In genomic region chr9:16337322-16338029, GRCh38 we compare ENCODE assay signal across 13 cellular contexts.
A peak's percentile ranks its signal among the peaks of the same experiment; 100 is the strongest.
DNase-seq lines count a peak whose midpoint lies in the region; ATAC-seq and TF ChIP-seq lines count a peak whose summit lies in the region.
"Had no signal": no experiment of that assay in that cellular context is flagged by ENCODE, and none has a peak within 500 bp of the region (broad histone marks: within the 10 kb centered on the region; RNA-seq: fewer than 3 reads in every experiment).

No MANE protein-coding gene starts in this region.

- no peaks in the 10 kb centered on the region for H4K20me1 ChIP-seq in osteoblast (ENCODE audit: insufficient read depth, low read length)

- TF ChIP-seq CTCF in epithelial cell of esophagus (IDR thresholded peaks at IDR 0.05; ENCODE audit: insufficient read depth, low read depth, low read length, missing control alignments) (no peak), osteoblast (IDR thresholded peaks at IDR 0.05; ENCODE audit: extremely low read depth, low read depth, low read length) (no peak)
- TF ChIP-seq CTCF in CD8-positive, alpha-beta T cell (IDR thresholded peaks at IDR 0.05), result no peak

- no peaks in the 10 kb centered on the region for H3K9me3 Mint-ChIP-seq in CD8-positive, alpha-beta T cell
- H3K9me3 Mint-ChIP-seq in stimulated activated naive CD8-positive, alpha-beta T cell treated with anti-CD3 and anti-CD28 coated beads, Interleukin-15, amount 100 ng/mL, for 72 hours, result no peaks in the 10 kb centered on the region
- H3K9me3 Mint-ChIP-seq: GM23338 had no signal

- peaks cover 34% of the 10 kb centered on the region for H3K4me1 ChIP-seq in osteoblast (ENCODE audit: insufficient read depth, low read length)
- no peaks in the 10 kb centered on the region for H3K4me1 ChIP-seq in CD8-positive, alpha-beta T cell (ENCODE audit: insufficient read depth, low read length)

- no peaks in the 10 kb centered on the region for H3K79me2 ChIP-seq in osteoblast (ENCODE audit: insufficient read depth, low read length)

- H3K4me3 Mint-ChIP-seq in CD8-positive, alpha-beta T cell, result no peak overlapping the region
- H3K4me3 Mint-ChIP-seq in stimulated activated naive CD8-positive, alpha-beta T cell treated with anti-CD3 and anti-CD28 coated beads, Interleukin-15, amount 100 ng/mL, for 72 hours, result no peak overlapping the region
- H3K4me3 Mint-ChIP-seq: activated B cell treated with CpG ODN at 0.5 μM for 24 hours, GM23338 had no signal

- H3K27me3 Mint-ChIP-seq in CD8-positive, alpha-beta T cell (ENCODE audit: low read depth), result no peaks in the 10 kb centered on the region
- H3K27me3 Mint-ChIP-seq in stimulated activated naive CD8-positive, alpha-beta T cell treated with anti-CD3 and anti-CD28 coated beads, Interleukin-15, amount 100 ng/mL, for 72 hours, result no peaks in the 10 kb centered on the region
- H3K27me3 Mint-ChIP-seq: activated B cell treated with CpG ODN at 0.5 μM for 24 hours had no signal

- no peaks in the 10 kb centered on the region for H3K9me3 ChIP-seq in osteoblast (ENCODE audit: low read depth, low read length)
- H3K9me3 ChIP-seq in CD8-positive, alpha-beta T cell (ENCODE audit: low read length), result no peaks in the 10 kb centered on the region

- CTCF ChIA-PET in CD8-positive, alpha-beta T cell (lab: Charles Lee), result no interaction called here

- H3K27ac ChIP-seq in osteoblast (ENCODE audit: low read depth, low read length), result peak overlapping the region; percentile 87
- no peak overlapping the region for H3K27ac ChIP-seq in CD8-positive, alpha-beta T cell (ENCODE audit: low read depth, low read length)

- peak overlapping the region; percentile 24 for H3K4me2 ChIP-seq in osteoblast (ENCODE audit: insufficient read depth, low read length)
- H3K4me2 ChIP-seq: GM23338 had no signal

- ATAC-seq in CD8-positive, alpha-beta T cell, result no peak
- no peak for ATAC-seq in stimulated activated naive CD8-positive, alpha-beta T cell treated with anti-CD3 and anti-CD28 coated beads, Interleukin-15, amount 100 ng/mL, for 72 hours
- ATAC-seq in GM18498 (IDR thresholded peaks at IDR 0.05; ENCODE audit: unreplicated experiment), result no peak
- ATAC-seq: GM23338 had no signal

- in situ Hi-C loops in Caki2 (cut with HindIII; ENCODE audit: low pct_unique_long_range_greater_than_20kb, low sequenced_read_pairs), result loop anchor here (25.0 kb wide), 1 partner anchor 100 kb away; no protein-coding TSS in a partner anchor

- H3K4me3 ChIP-seq in epithelial cell of esophagus (ENCODE audit: low read length) (no peak overlapping the region), osteoblast (ENCODE audit: insufficient read depth, low read length) (no peak overlapping the region)
- H3K4me3 ChIP-seq in CD8-positive, alpha-beta T cell (ENCODE audit: low read depth, low read length), result no peak overlapping the region
- H3K4me3 ChIP-seq: GM23338 had no signal

- H3K4me1 Mint-ChIP-seq in CD8-positive, alpha-beta T cell (ENCODE audit: low read depth), result no peaks in the 10 kb centered on the region
- H3K4me1 Mint-ChIP-seq in stimulated activated naive CD8-positive, alpha-beta T cell treated with anti-CD3 and anti-CD28 coated beads, Interleukin-15, amount 100 ng/mL, for 72 hours, result no peaks in the 10 kb centered on the region
- H3K4me1 Mint-ChIP-seq: activated B cell treated with CpG ODN at 0.5 μM for 24 hours, GM23338 had no signal

- intact Hi-C loops in CD8-positive, alpha-beta T cell (cut with DNase I, micrococcal nuclease), result no loop called here

- no peaks in the 10 kb centered on the region for H3K36me3 Mint-ChIP-seq in CD8-positive, alpha-beta T cell

- POLR2A ChIA-PET in CD8-positive, alpha-beta T cell (lab: Charles Lee), result no interaction called here

- no peaks in the 10 kb centered on the region for H3K27me3 ChIP-seq in osteoblast (ENCODE audit: insufficient read depth, low read length)
- no peaks in the 10 kb centered on the region for H3K27me3 ChIP-seq in CD8-positive, alpha-beta T cell (ENCODE audit: insufficient read depth, low read length)

- no peak overlapping the region for H2AFZ ChIP-seq in osteoblast (ENCODE audit: low read length)
- H2AFZ ChIP-seq: GM23338 had no signal

- H3K27ac Mint-ChIP-seq in CD8-positive, alpha-beta T cell, result no peak overlapping the region
- no peak overlapping the region for H3K27ac Mint-ChIP-seq in stimulated activated naive CD8-positive, alpha-beta T cell treated with anti-CD3 and anti-CD28 coated beads, Interleukin-15, amount 100 ng/mL, for 72 hours
- H3K27ac Mint-ChIP-seq: activated B cell treated with CpG ODN at 0.5 μM for 24 hours, GM23338, progenitor cell of endocrine pancreas had no signal

- DNase-seq in Caki2 (ENCODE audit: low read depth) (peak; percentile 88), NCI-H69 (lab: John Stamatoyannopoulos, UW) (peak; percentile 26), epithelial cell of esophagus (ENCODE audit: low read depth) (peak; percentile 97), osteoblast (ENCODE audit: insufficient read length, low spot score, missing footprints) (peak; percentile 88), GF-D8 (lab: John Stamatoyannopoulos, UW) (no peak)
- no peak for DNase-seq in CD8-positive, alpha-beta T cell
- DNase-seq in stimulated activated naive CD8-positive, alpha-beta T cell treated with anti-CD3 and anti-CD28 coated beads, Interleukin-15, amount 100 ng/mL, for 72 hours, result no peak
- DNase-seq: activated B cell treated with CpG ODN at 0.5 μM for 24 hours; effector CD4-positive, alpha-beta T cell; NCI-H1092 treated with DMSO at 0.1 percent for 48 hours had no signal

- H3K36me3 ChIP-seq in osteoblast (ENCODE audit: insufficient read depth, low read length), result no peaks in the 10 kb centered on the region
- no peaks in the 10 kb centered on the region for H3K36me3 ChIP-seq in CD8-positive, alpha-beta T cell (ENCODE audit: insufficient read depth, low read length)

Comparison
In these comparisons a context has a peak if more than half of its experiments do, and no peak if none do; other contexts are left out.
1. DNase-seq: peak in Caki2 (single experiment), NCI-H69 (single experiment), epithelial cell of esophagus (single experiment) and osteoblast (single experiment); none in GF-D8 (single experiment), CD8-positive, alpha-beta T cell (0 of 7) and stimulated activated naive CD8-positive, alpha-beta T cell treated with anti-CD3 and anti-CD28 coated beads, Interleukin-15, amount 100 ng/mL, for 72 hours (0 of 2).